In genomic region chr13:106496072-106496997, GRCh38 we compare ENCODE assay signal across 9 cellular contexts. TPM values are rescaled to one million over a fixed set of nuclear protein-coding genes. Genes with fewer than 3 reads are reported as not detected.
DNase-seq lines count a peak whose midpoint lies in the region; ATAC-seq and TF ChIP-seq lines count a peak whose summit lies in the region.
"Had no signal": no experiment of that assay in that cellular context is flagged by ENCODE, and none has a peak within 500 bp of the region (broad histone marks: within the 10 kb centered on the region; RNA-seq: fewer than 3 reads in every experiment).

No MANE protein-coding gene starts in this region.

- peaks cover 43% of the 10 kb centered on the region for H3K36me3 ChIP-seq in BLaER1
- peaks cover 12% of the 10 kb centered on the region for H3K36me3 ChIP-seq in colonic mucosa
- H3K36me3 ChIP-seq in muscle layer of colon (ENCODE audit: insufficient read depth, low read length) = no peaks in the 10 kb centered on the region

- no peak overlapping the region for H3K27ac Mint-ChIP-seq in stimulated activated memory B cell treated with anti-CD40 and anti-IgM and Interleukin-4, amounts not matched to agents 10 μg/mL and 1 μg/mL and 100 μg/mL, for 72 hours

- peaks cover 100% of the 10 kb centered on the region for H3K4me1 ChIP-seq in BLaER1
- no peaks in the 10 kb centered on the region for H3K4me1 ChIP-seq in colonic mucosa
- H3K4me1 ChIP-seq in muscle layer of colon (ENCODE audit: insufficient read depth, low read length) = peaks cover 40% of the 10 kb centered on the region

- DNase-seq in NCI-H2029 (lab: John Stamatoyannopoulos, UW) = peak; percentile 41
- DNase-seq in colonic mucosa = no peak
- no peak for DNase-seq in activated naive CD4-positive, alpha-beta T cell treated with Interleukin-2 at 50 U/mL for 16 hours
- no peak for DNase-seq in activated gamma-delta T cell treated with Interleukin-2 at 50 U/mL for 16 hours

- H3K27me3 ChIP-seq in BLaER1 (no peaks in the 10 kb centered on the region), colonic mucosa (no peaks in the 10 kb centered on the region), muscle layer of colon (ENCODE audit: control insufficient read depth in 1 of 2, insufficient read depth in 2 of 2, low read length in 2 of 2) (no peaks in the 10 kb centered on the region)

- no peaks in the 10 kb centered on the region for H3K9me3 Mint-ChIP-seq in stimulated activated memory B cell treated with anti-CD40 and anti-IgM and Interleukin-4, amounts not matched to agents 10 μg/mL and 1 μg/mL and 100 μg/mL, for 72 hours

- H3K27me3 Mint-ChIP-seq in stimulated activated memory B cell treated with anti-CD40 and anti-IgM and Interleukin-4, amounts not matched to agents 10 μg/mL and 1 μg/mL and 100 μg/mL, for 72 hours = peaks cover 70% of the 10 kb centered on the region

- H3K4me2 ChIP-seq in BLaER1 = peak overlapping the region; percentile 83

- TF ChIP-seq CTCF in colonic mucosa (IDR thresholded peaks at IDR 0.05) = no peak

- H3K36me3 Mint-ChIP-seq in stimulated activated memory B cell treated with anti-CD40 and anti-IgM and Interleukin-4, amounts not matched to agents 10 μg/mL and 1 μg/mL and 100 μg/mL, for 72 hours = no peaks in the 10 kb centered on the region

- H3K9ac ChIP-seq in BLaER1 (peak overlapping the region; percentile 9; the same call in 1 of the 2 replicates), colonic mucosa (ENCODE audit: low read depth in 2 of 2, low read length in 2 of 2) (peak overlapping the region in 1 of 2 donors; percentile 21), muscle layer of colon (ENCODE audit: low read length) (no peak overlapping the region)

- H3K27ac ChIP-seq in BLaER1 (peak overlapping the region; percentile 56), colonic mucosa (peak overlapping the region; percentile 24), muscle layer of colon (ENCODE audit: low read depth, low read length) (peak overlapping the region; percentile 6)

- H4K20me1 ChIP-seq in BLaER1 = peaks cover 100% of the 10 kb centered on the region

- H3K9me3 ChIP-seq in BLaER1 = no peaks in the 10 kb centered on the region
- H3K9me3 ChIP-seq in colonic mucosa = no peaks in the 10 kb centered on the region
- no peaks in the 10 kb centered on the region for H3K9me3 ChIP-seq in muscle layer of colon (ENCODE audit: low read length)

- no peak for ATAC-seq in stimulated activated memory B cell treated with anti-CD40 and anti-IgM and Interleukin-4, amounts not matched to agents 10 μg/mL and 1 μg/mL and 100 μg/mL, for 72 hours
- ATAC-seq in GM21529 (IDR thresholded peaks at IDR 0.05; ENCODE audit: unreplicated experiment) = no peak
- ATAC-seq: K562 had no signal

- H3K4me3 ChIP-seq in BLaER1 (peak overlapping the region; percentile 29; the same call in 1 of the 2 replicates), colonic mucosa (no peak overlapping the region), muscle layer of colon (ENCODE audit: low read depth in 1 of 2, low read length in 2 of 2) (no peak overlapping the region)
- H3K4me3 ChIP-seq: K562 had no signal

- intact Hi-C loops in colonic mucosa (cut with DNase I) = no loop called here

- peaks cover 23% of the 10 kb centered on the region for H3K4me1 Mint-ChIP-seq in stimulated activated memory B cell treated with anti-CD40 and anti-IgM and Interleukin-4, amounts not matched to agents 10 μg/mL and 1 μg/mL and 100 μg/mL, for 72 hours

- no peak overlapping the region for H3K4me3 Mint-ChIP-seq in stimulated activated memory B cell treated with anti-CD40 and anti-IgM and Interleukin-4, amounts not matched to agents 10 μg/mL and 1 μg/mL and 100 μg/mL, for 72 hours

RNA-seq across cellular contexts. Expression of gene EFNB2, which starts 39.1 kb away (rescaled TPM):
- total RNA-seq in colonic mucosa = 100 to 1,000 TPM in 1 of 2 donors, 10 to 100 TPM in 1; 41.8 to 104 TPM

Comparison
In these comparisons a context has a peak if more than half of its experiments do, and no peak if none do; other contexts are left out.
1. H3K27ac ChIP-seq: peak in every context shown above with its lines; median percentile 56 in BLaER1; 24 in colonic mucosa; 6 in muscle layer of colon.